1 cellular context compared by ENCODE assay signal in the genomic region with DNA sequence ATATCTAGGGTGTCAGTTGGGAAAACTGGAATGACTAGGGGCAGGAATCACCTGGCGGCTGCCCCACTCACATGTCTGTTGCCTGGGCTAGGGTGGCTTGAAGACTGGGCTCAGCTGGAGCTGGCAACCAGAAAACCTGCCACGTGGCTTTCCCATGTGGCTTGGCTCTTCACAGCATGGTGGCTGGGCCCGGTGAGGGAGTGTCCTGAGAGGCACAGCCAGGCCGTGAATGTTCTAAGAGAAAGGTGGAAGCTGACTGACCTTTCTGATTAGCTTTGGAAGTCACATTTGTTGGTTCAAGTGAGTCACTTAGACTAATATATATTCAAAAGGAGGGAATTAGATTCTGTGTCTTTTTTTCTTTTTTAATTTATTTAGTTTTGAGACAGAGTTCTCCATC.
TF ChIP-seq lines count a peak whose summit lies in the region.

No MANE protein-coding gene starts in this region.

TF ChIP-seq in HepG2, 621 proteins besides CTCF, POLR2A, EP300 and RAD21:
- TF ChIP-seq ZNF17 (CRISPR knock-in tag; IDR thresholded peaks at IDR 0.05): no peak
- 0 out of 2 replicates have a peak, but pooled peaks have one; percentile 36 for TF ChIP-seq MNT (IDR thresholded peaks at IDR 0.05)
TF ChIP-seq in HepG2: peak in this region for 1.
